10 cellular contexts compared by ENCODE assay signal in the genomic region with DNA sequence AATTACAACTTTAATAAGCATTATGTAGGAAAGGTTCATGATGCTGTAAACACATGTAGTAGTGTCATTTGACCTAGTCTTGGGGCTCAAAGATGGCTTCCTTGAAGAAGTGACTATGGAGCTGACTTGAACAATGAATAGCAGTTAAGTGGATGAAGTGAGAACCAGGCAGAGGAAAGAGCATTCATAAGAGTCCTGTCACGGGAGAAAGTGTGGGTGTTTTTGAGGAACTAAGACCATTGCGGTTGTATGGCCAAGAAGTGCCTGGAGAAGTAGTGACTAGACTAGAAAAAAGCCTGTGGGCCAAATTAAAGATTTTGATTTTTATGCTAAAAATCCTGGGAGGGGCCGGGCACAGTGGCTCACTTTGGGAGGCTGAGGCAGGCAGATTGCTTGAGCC. TPM values are rescaled to one million over a fixed set of nuclear protein-coding genes. Genes with fewer than 3 reads are reported as not detected.
A peak's percentile ranks its signal among the peaks of the same experiment; 100 is the strongest.
DNase-seq lines count a peak whose midpoint lies in the region; ATAC-seq and TF ChIP-seq lines count a peak whose summit lies in the region.
"Had no signal": no experiment of that assay in that cellular context is flagged by ENCODE, and none has a peak within 500 bp of the region (broad histone marks: within the 10 kb centered on the region; RNA-seq: fewer than 3 reads in every experiment).

No MANE protein-coding gene starts in this region.

- no peak overlapping the region for H2AFZ ChIP-seq in GM23338

- WGBS in adrenal gland, 4 donors, result 67 to 92% (median 85%) methylated on average over 3 of the region's 3 CpGs

- H3F3A ChIP-seq in GM23338 (replicated peaks; ENCODE audit: low read depth), result no peaks in the 10 kb centered on the region

- H4K20me1 ChIP-seq in GM23338 (replicated peaks; ENCODE audit: insufficient read depth), result peaks cover 7% of the 10 kb centered on the region

- H3K36me3 Mint-ChIP-seq in T-cell, result peaks cover 24% of the 10 kb centered on the region
- H3K36me3 Mint-ChIP-seq in GM23338 (ENCODE audit: low read depth), result peaks cover 7% of the 10 kb centered on the region; the same call in 2 of the 3 replicates
- H3K36me3 Mint-ChIP-seq: natural killer cell had no signal

- no peak for TF ChIP-seq POLR2A in adrenal gland (IDR thresholded peaks at IDR 0.05)

- no peaks in the 10 kb centered on the region for H3K79me2 ChIP-seq in GM23338 (replicated peaks; ENCODE audit: insufficient read depth)

- no peaks in the 10 kb centered on the region for H3K4me1 Mint-ChIP-seq in T-cell
- no peaks in the 10 kb centered on the region for H3K4me1 Mint-ChIP-seq in GM23338
- H3K4me1 Mint-ChIP-seq: natural killer cell had no signal

- no peaks in the 10 kb centered on the region for H3K27me3 Mint-ChIP-seq in T-cell
- no peaks in the 10 kb centered on the region for H3K27me3 Mint-ChIP-seq in GM23338 (ENCODE audit: insufficient read depth, low read depth, poor library complexity)

- H3K4me1 ChIP-seq in left lung (peaks cover 4 to 8% of the 10 kb centered on the region in 2 donors), adrenal gland (replicated peaks in 1 of 2) (no peaks in the 10 kb centered on the region), GM23338 (ENCODE audit: insufficient read depth) (no peaks in the 10 kb centered on the region)

- TF ChIP-seq CTCF in left lung (IDR thresholded peaks at IDR 0.05) (no peak), adrenal gland (IDR thresholded peaks at IDR 0.05) (no peak), GM23338 (conservative IDR thresholded peaks at IDR 0.05; ENCODE audit: low read depth in 2 of 2) (no peak)

- POLR2A ChIA-PET in T-cell (lab: Charles Lee), result no interaction called here

- no peak for DNase-seq in left lung
- no peak for DNase-seq in adrenal gland
- no peak for DNase-seq in T-cell
- no peak for DNase-seq in central memory CD4-positive, alpha-beta T cell
- no peak for DNase-seq in GM23338 (ENCODE audit: low spot score)
- DNase-seq: foreskin fibroblast, natural killer cell had no signal

- CTCF ChIA-PET in T-cell (lab: Charles Lee), result no interaction called here

- intact Hi-C loops in left lung (cut with DNase I), result no loop called here
- intact Hi-C loops in adrenal gland (cut with DNase I), result no loop called here

- H3K9me3 ChIP-seq in left lung (no peaks in the 10 kb centered on the region), adrenal gland (replicated peaks in 1 of 3) (no peaks in the 10 kb centered on the region)

- H3K4me2 ChIP-seq in GM23338, result no peak overlapping the region

- no peaks in the 10 kb centered on the region for H3K9me2 ChIP-seq in GM23338 (ENCODE audit: insufficient read depth)

- peak overlapping the region in 1 of 2 donors; percentile 51 for H3K27ac ChIP-seq in left lung
- peak overlapping the region in 1 of 5 donors; percentile 12 for H3K27ac ChIP-seq in adrenal gland
- no peak overlapping the region for H3K27ac ChIP-seq in GM23338 (ENCODE audit: low read depth)

- H3K27ac Mint-ChIP-seq in T-cell (peak overlapping the region in 1 of 2 donors; percentile 0), GM23338 (no peak overlapping the region)
- H3K27ac Mint-ChIP-seq: natural killer cell had no signal

- H3K9me3 Mint-ChIP-seq in T-cell (no peaks in the 10 kb centered on the region), GM23338 (no peaks in the 10 kb centered on the region)
- H3K9me3 Mint-ChIP-seq: natural killer cell had no signal

- no peaks in the 10 kb centered on the region for H3K27me3 ChIP-seq in left lung
- no peaks in the 10 kb centered on the region for H3K27me3 ChIP-seq in adrenal gland
- H3K27me3 ChIP-seq in GM23338 (ENCODE audit: insufficient read depth), result no peaks in the 10 kb centered on the region

- H3K4me3 ChIP-seq in left lung, result no peak overlapping the region
- H3K4me3 ChIP-seq in adrenal gland, result no peak overlapping the region
- no peak overlapping the region for H3K4me3 ChIP-seq in GM23338

- peaks cover 0 to 9% of the 10 kb centered on the region in 2 donors for H3K36me3 ChIP-seq in left lung
- no peaks in the 10 kb centered on the region for H3K36me3 ChIP-seq in adrenal gland (replicated peaks in 1 of 2)
- peaks cover 9% of the 10 kb centered on the region for H3K36me3 ChIP-seq in GM23338 (ENCODE audit: insufficient read depth)

- H3K4me3 Mint-ChIP-seq in T-cell (no peak overlapping the region), GM23338 (no peak overlapping the region)
- H3K4me3 Mint-ChIP-seq: natural killer cell had no signal

- ATAC-seq in GM18519 (IDR thresholded peaks at IDR 0.05; ENCODE audit: low FRiP score, unreplicated experiment) (peak; percentile 56), GM21619 (IDR thresholded peaks at IDR 0.05; ENCODE audit: unreplicated experiment) (peak; percentile 51), HG03469 (IDR thresholded peaks at IDR 0.05; ENCODE audit: unreplicated experiment) (peak; percentile 48), left lung (peak; percentile 67), T-cell (replicated peaks in 1 of 4) (no peak), GM23338 (no peak)

TF ChIP-seq in GM23338, 12 proteins besides CTCF, POLR2A, EP300 and RAD21 (continues in another document):
- TF ChIP-seq POLR2AphosphoS5 (IDR thresholded peaks at IDR 0.05; ENCODE audit: low read depth) (no peak), EZH2phosphoT487 (IDR thresholded peaks at IDR 0.05; ENCODE audit: unreplicated experiment) (no peak), CREB1 (CRISPR knock-in tag; IDR thresholded peaks at IDR 0.05; ENCODE audit: low read depth) (no peak), NANOG (IDR thresholded peaks at IDR 0.05; ENCODE audit: borderline replicate concordance) (no peak), ZNF114 (CRISPR knock-in tag; IDR thresholded peaks at IDR 0.05) (no peak), JUNB (IDR thresholded peaks at IDR 0.05; ENCODE audit: unreplicated experiment) (no peak), EZH2 (IDR thresholded peaks at IDR 0.05; ENCODE audit: low read depth, unreplicated experiment) (no peak)
- TF ChIP-seq, protein P1, sequence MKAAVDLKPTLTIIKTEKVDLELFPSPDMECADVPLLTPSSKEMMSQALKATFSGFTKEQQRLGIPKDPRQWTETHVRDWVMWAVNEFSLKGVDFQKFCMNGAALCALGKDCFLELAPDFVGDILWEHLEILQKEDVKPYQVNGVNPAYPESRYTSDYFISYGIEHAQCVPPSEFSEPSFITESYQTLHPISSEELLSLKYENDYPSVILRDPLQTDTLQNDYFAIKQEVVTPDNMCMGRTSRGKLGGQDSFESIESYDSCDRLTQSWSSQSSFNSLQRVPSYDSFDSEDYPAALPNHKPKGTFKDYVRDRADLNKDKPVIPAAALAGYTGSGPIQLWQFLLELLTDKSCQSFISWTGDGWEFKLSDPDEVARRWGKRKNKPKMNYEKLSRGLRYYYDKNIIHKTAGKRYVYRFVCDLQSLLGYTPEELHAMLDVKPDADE (IDR thresholded peaks at IDR 0.05), result no peak
- TF ChIP-seq, protein P2, sequence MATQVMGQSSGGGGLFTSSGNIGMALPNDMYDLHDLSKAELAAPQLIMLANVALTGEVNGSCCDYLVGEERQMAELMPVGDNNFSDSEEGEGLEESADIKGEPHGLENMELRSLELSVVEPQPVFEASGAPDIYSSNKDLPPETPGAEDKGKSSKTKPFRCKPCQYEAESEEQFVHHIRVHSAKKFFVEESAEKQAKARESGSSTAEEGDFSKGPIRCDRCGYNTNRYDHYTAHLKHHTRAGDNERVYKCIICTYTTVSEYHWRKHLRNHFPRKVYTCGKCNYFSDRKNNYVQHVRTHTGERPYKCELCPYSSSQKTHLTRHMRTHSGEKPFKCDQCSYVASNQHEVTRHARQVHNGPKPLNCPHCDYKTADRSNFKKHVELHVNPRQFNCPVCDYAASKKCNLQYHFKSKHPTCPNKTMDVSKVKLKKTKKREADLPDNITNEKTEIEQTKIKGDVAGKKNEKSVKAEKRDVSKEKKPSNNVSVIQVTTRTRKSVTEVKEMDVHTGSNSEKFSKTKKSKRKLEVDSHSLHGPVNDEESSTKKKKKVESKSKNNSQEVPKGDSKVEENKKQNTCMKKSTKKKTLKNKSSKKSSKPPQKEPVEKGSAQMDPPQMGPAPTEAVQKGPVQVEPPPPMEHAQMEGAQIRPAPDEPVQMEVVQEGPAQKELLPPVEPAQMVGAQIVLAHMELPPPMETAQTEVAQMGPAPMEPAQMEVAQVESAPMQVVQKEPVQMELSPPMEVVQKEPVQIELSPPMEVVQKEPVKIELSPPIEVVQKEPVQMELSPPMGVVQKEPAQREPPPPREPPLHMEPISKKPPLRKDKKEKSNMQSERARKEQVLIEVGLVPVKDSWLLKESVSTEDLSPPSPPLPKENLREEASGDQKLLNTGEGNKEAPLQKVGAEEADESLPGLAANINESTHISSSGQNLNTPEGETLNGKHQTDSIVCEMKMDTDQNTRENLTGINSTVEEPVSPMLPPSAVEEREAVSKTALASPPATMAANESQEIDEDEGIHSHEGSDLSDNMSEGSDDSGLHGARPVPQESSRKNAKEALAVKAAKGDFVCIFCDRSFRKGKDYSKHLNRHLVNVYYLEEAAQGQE (IDR thresholded peaks at IDR 0.05; ENCODE audit: unreplicated experiment), result no peak

RNA-seq across cellular contexts. Expression of a gene that starts 7.2 kb away (rescaled TPM):
- 10 to 100 TPM; 15.2 to 20.1 TPM for total RNA-seq in left lung
- 10 to 100 TPM in 4 of 8 donors, 1 to 10 TPM in 4; 4.3 to 41.2 (median 9.7) TPM for total RNA-seq in adrenal gland
- polyA plus RNA-seq in adrenal gland, result 10 to 100 TPM; 17.3 to 25.4 (median 19.2) TPM
- 10 to 100 TPM; 18.4 to 29.2 (median 22.4) TPM for total RNA-seq in T-cell
- total RNA-seq in GM23338 (2014; rRNA removed; shearing (Covaris generic)), result 5.2 and 11.2 TPM in 2 replicates
- polyA plus RNA-seq in GM23338 (2016; fragmentation: Nextera tagmentation; extraction: Ambion mirVana), result 3.7 and 3.8 TPM in 2 replicates

Comparison
In these comparisons a context has a peak if more than half of its experiments do, and no peak if none do; other contexts are left out.
1. ATAC-seq: peak in GM18519 (single experiment), GM21619 (single experiment), HG03469 (single experiment) and left lung (single experiment); none in T-cell (0 of 4) and GM23338 (single experiment).